ENCODE assay signal across 1 cellular context in the genomic region with DNA sequence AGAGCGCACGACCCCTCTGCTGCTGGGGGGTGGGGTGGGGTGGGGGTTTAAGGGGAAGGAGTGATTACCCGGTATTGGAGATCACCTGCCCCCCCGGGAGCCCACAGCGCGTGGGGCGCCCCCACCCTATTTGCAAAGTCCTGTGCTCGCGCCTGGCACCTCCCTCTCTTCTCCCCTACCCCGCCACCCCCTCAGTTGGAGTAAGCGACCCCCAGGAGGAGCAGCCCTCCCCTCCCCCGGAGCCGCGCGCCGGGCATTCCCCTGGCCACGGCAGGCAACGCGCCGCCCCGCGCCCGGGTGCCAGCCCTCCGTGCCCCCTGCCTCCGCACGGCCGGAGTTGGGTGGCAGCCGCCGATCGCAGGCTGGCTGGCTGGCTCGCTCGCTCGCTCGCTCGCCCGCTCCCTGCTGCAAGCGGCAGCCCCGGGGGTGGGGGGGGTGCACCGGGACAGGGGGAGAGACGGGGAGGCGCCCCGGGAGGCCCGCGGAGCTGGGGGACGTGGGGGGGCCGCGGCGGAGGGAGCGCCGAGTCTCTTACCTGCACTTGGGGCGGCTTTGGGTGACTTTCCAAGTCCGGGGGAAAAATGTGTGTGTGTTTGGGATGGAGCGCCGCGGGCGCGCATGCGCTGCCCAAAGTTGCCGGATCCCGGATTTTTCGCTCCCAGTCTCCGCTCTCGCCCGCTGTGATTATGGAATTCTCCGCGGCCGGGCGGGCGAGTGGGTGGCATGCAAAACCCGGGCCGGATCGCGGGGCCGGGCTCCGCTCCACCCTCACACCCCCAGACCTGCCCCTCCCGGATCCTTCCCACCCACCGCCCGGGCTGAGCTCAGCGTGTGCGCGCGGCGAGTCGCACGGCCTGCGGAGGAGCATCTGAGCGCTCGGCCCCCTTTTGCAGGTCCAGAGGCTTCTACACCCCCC.
A peak's percentile ranks its signal among the peaks of the same experiment; 100 is the strongest.
TF ChIP-seq lines count a peak whose summit lies in the region.

A gene with protein sequence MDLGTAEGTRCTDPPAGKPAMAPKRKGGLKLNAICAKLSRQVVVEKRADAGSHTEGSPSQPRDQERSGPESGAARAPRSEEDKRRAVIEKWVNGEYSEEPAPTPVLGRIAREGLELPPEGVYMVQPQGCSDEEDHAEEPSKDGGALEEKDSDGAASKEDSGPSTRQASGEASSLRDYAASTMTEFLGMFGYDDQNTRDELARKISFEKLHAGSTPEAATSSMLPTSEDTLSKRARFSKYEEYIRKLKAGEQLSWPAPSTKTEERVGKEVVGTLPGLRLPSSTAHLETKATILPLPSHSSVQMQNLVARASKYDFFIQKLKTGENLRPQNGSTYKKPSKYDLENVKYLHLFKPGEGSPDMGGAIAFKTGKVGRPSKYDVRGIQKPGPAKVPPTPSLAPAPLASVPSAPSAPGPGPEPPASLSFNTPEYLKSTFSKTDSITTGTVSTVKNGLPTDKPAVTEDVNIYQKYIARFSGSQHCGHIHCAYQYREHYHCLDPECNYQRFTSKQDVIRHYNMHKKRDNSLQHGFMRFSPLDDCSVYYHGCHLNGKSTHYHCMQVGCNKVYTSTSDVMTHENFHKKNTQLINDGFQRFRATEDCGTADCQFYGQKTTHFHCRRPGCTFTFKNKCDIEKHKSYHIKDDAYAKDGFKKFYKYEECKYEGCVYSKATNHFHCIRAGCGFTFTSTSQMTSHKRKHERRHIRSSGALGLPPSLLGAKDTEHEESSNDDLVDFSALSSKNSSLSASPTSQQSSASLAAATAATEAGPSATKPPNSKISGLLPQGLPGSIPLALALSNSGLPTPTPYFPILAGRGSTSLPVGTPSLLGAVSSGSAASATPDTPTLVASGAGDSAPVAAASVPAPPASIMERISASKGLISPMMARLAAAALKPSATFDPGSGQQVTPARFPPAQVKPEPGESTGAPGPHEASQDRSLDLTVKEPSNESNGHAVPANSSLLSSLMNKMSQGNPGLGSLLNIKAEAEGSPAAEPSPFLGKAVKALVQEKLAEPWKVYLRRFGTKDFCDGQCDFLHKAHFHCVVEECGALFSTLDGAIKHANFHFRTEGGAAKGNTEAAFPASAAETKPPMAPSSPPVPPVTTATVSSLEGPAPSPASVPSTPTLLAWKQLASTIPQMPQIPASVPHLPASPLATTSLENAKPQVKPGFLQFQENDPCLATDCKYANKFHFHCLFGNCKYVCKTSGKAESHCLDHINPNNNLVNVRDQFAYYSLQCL (N-terminal part only) (minus strand): TSS at position 618 of the 916 bp plus-strand sequence. CDS start 102,757 bp downstream, outside the sequence.

TF ChIP-seq in HEK293, 187 proteins besides CTCF, POLR2A, EP300 and RAD21 (continued from another document and continues in another):
- TF ChIP-seq, protein P1, sequence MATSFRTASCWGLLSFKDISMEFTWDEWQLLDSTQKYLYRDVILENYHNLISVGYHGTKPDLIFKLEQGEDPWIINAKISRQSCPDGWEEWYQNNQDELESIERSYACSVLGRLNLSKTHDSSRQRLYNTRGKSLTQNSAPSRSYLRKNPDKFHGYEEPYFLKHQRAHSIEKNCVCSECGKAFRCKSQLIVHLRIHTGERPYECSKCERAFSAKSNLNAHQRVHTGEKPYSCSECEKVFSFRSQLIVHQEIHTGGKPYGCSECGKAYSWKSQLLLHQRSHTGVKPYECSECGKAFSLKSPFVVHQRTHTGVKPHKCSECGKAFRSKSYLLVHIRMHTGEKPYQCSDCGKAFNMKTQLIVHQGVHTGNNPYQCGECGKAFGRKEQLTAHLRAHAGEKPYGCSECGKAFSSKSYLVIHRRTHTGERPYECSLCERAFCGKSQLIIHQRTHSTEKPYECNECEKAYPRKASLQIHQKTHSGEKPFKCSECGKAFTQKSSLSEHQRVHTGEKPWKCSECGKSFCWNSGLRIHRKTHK (tag by site-specific recombination; IDR thresholded peaks at IDR 0.05) = no peak
- TF ChIP-seq ZNF548 (tag by site-specific recombination; IDR thresholded peaks at IDR 0.05) = no peak
- TF ChIP-seq ZNF843 (tag by site-specific recombination; IDR thresholded peaks at IDR 0.05) = peak; percentile 67; the same call in 1 of the 2 replicates
- no peak for TF ChIP-seq ZNF350 (tag by site-specific recombination; IDR thresholded peaks at IDR 0.05)
- no peak for TF ChIP-seq ZNF670 (tag by site-specific recombination; IDR thresholded peaks at IDR 0.05; ENCODE audit: low read depth)
- no peak for TF ChIP-seq ZNF624 (tag by site-specific recombination; IDR thresholded peaks at IDR 0.05)
- TF ChIP-seq ZNF140 (tag by site-specific recombination; IDR thresholded peaks at IDR 0.05) = no peak
- no peak for TF ChIP-seq MEIS1 (CRISPR knock-in tag; IDR thresholded peaks at IDR 0.05; ENCODE audit: borderline replicate concordance)
- TF ChIP-seq, protein P2, sequence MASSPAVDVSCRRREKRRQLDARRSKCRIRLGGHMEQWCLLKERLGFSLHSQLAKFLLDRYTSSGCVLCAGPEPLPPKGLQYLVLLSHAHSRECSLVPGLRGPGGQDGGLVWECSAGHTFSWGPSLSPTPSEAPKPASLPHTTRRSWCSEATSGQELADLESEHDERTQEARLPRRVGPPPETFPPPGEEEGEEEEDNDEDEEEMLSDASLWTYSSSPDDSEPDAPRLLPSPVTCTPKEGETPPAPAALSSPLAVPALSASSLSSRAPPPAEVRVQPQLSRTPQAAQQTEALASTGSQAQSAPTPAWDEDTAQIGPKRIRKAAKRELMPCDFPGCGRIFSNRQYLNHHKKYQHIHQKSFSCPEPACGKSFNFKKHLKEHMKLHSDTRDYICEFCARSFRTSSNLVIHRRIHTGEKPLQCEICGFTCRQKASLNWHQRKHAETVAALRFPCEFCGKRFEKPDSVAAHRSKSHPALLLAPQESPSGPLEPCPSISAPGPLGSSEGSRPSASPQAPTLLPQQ (tag by site-specific recombination; IDR thresholded peaks at IDR 0.05) = peak; percentile 87
- TF ChIP-seq ZNF341 (tag by site-specific recombination; IDR thresholded peaks at IDR 0.05; ENCODE audit: low read depth) = no peak
- no peak for TF ChIP-seq ZNF530 (tag by site-specific recombination; IDR thresholded peaks at IDR 0.05; ENCODE audit: low read depth)
- no peak for TF ChIP-seq ZNF404 (tag by site-specific recombination; IDR thresholded peaks at IDR 0.05)
- no peak for TF ChIP-seq ZBTB1 (tag by site-specific recombination; IDR thresholded peaks at IDR 0.05)
- TF ChIP-seq, protein P3, sequence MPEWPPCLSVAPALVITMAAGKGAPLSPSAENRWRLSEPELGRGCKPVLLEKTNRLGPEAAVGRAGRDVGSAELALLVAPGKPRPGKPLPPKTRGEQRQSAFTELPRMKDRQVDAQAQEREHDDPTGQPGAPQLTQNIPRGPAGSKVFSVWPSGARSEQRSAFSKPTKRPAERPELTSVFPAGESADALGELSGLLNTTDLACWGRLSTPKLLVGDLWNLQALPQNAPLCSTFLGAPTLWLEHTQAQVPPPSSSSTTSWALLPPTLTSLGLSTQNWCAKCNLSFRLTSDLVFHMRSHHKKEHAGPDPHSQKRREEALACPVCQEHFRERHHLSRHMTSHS (tag by site-specific recombination; IDR thresholded peaks at IDR 0.05) = no peak
- peak; percentile 78 for TF ChIP-seq ZFP69B (tag by site-specific recombination; IDR thresholded peaks at IDR 0.05)
- TF ChIP-seq ZNF169 (tag by site-specific recombination; IDR thresholded peaks at IDR 0.05) = no peak
- peak; percentile 88; the same call in 1 of the 2 replicates for TF ChIP-seq ZFP37 (tag by site-specific recombination; IDR thresholded peaks at IDR 0.05)
- TF ChIP-seq, protein P4, sequence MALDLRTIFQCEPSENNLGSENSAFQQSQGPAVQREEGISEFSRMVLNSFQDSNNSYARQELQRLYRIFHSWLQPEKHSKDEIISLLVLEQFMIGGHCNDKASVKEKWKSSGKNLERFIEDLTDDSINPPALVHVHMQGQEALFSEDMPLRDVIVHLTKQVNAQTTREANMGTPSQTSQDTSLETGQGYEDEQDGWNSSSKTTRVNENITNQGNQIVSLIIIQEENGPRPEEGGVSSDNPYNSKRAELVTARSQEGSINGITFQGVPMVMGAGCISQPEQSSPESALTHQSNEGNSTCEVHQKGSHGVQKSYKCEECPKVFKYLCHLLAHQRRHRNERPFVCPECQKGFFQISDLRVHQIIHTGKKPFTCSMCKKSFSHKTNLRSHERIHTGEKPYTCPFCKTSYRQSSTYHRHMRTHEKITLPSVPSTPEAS (tag by site-specific recombination; IDR thresholded peaks at IDR 0.05) = peak; percentile 74
- TF ChIP-seq SALL2 (tag by site-specific recombination; IDR thresholded peaks at IDR 0.05; ENCODE audit: borderline replicate concordance) = 0 out of 2 replicates have a peak, but pooled peaks have one; percentile 34
- TF ChIP-seq, protein P5, sequence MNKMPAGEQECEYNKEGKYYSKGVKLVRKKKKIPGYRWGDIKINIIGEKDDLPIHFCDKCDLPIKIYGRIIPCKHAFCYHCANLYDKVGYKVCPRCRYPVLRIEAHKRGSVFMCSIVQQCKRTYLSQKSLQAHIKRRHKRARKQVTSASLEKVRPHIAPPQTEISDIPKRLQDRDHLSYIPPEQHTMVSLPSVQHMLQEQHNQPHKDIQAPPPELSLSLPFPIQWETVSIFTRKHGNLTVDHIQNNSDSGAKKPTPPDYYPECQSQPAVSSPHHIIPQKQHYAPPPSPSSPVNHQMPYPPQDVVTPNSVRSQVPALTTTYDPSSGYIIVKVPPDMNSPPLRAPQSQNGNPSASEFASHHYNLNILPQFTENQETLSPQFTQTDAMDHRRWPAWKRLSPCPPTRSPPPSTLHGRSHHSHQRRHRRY (tag by site-specific recombination; IDR thresholded peaks at IDR 0.05) = no peak
- no peak for TF ChIP-seq ZFP3 (tag by site-specific recombination; IDR thresholded peaks at IDR 0.05; ENCODE audit: low read depth)
- TF ChIP-seq ZNF473 (tag by site-specific recombination; IDR thresholded peaks at IDR 0.05) = no peak
- TF ChIP-seq ZNF202 (tag by site-specific recombination; IDR thresholded peaks at IDR 0.05; ENCODE audit: borderline replicate concordance) = no peak
- TF ChIP-seq EGR2 (tag by site-specific recombination; IDR thresholded peaks at IDR 0.05; ENCODE audit: low read depth) = peak; percentile 96
- TF ChIP-seq, protein P6, sequence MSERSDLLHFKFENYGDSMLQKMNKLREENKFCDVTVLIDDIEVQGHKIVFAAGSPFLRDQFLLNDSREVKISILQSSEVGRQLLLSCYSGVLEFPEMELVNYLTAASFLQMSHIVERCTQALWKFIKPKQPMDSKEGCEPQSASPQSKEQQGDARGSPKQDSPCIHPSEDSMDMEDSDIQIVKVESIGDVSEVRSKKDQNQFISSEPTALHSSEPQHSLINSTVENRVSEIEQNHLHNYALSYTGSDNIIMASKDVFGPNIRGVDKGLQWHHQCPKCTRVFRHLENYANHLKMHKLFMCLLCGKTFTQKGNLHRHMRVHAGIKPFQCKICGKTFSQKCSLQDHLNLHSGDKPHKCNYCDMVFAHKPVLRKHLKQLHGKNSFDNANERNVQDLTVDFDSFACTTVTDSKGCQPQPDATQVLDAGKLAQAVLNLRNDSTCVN (tag by site-specific recombination; optimal IDR thresholded peaks at IDR 0.05) = peak; percentile 94
- TF ChIP-seq, protein P7, sequence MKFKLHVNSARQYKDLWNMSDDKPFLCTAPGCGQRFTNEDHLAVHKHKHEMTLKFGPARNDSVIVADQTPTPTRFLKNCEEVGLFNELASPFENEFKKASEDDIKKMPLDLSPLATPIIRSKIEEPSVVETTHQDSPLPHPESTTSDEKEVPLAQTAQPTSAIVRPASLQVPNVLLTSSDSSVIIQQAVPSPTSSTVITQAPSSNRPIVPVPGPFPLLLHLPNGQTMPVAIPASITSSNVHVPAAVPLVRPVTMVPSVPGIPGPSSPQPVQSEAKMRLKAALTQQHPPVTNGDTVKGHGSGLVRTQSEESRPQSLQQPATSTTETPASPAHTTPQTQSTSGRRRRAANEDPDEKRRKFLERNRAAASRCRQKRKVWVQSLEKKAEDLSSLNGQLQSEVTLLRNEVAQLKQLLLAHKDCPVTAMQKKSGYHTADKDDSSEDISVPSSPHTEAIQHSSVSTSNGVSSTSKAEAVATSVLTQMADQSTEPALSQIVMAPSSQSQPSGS (tag by site-specific recombination; IDR thresholded peaks at IDR 0.05; ENCODE audit: low read depth) = no peak
- TF ChIP-seq, protein P8, sequence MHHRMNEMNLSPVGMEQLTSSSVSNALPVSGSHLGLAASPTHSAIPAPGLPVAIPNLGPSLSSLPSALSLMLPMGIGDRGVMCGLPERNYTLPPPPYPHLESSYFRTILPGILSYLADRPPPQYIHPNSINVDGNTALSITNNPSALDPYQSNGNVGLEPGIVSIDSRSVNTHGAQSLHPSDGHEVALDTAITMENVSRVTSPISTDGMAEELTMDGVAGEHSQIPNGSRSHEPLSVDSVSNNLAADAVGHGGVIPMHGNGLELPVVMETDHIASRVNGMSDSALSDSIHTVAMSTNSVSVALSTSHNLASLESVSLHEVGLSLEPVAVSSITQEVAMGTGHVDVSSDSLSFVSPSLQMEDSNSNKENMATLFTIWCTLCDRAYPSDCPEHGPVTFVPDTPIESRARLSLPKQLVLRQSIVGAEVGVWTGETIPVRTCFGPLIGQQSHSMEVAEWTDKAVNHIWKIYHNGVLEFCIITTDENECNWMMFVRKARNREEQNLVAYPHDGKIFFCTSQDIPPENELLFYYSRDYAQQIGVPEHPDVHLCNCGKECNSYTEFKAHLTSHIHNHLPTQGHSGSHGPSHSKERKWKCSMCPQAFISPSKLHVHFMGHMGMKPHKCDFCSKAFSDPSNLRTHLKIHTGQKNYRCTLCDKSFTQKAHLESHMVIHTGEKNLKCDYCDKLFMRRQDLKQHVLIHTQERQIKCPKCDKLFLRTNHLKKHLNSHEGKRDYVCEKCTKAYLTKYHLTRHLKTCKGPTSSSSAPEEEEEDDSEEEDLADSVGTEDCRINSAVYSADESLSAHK (tag by site-specific recombination; IDR thresholded peaks at IDR 0.05) = peak; percentile 42; the same call in 1 of the 2 replicates
- TF ChIP-seq ZNF174 (tag by site-specific recombination; IDR thresholded peaks at IDR 0.05) = no peak
- TF ChIP-seq SP2 (tag by site-specific recombination; IDR thresholded peaks at IDR 0.05) = peak; percentile 55
- TF ChIP-seq ZIC2 (tag by site-specific recombination; IDR thresholded peaks at IDR 0.05) = peak; percentile 75
- peak; percentile 93 for TF ChIP-seq ZBTB7A (tag by site-specific recombination; IDR thresholded peaks at IDR 0.05; ENCODE audit: low read depth)
- TF ChIP-seq ZNF416 (tag by site-specific recombination; IDR thresholded peaks at IDR 0.05) = no peak
- no peak for TF ChIP-seq ZNF354C (tag by site-specific recombination; IDR thresholded peaks at IDR 0.05; ENCODE audit: borderline replicate concordance, low read depth)
- TF ChIP-seq, protein P9, sequence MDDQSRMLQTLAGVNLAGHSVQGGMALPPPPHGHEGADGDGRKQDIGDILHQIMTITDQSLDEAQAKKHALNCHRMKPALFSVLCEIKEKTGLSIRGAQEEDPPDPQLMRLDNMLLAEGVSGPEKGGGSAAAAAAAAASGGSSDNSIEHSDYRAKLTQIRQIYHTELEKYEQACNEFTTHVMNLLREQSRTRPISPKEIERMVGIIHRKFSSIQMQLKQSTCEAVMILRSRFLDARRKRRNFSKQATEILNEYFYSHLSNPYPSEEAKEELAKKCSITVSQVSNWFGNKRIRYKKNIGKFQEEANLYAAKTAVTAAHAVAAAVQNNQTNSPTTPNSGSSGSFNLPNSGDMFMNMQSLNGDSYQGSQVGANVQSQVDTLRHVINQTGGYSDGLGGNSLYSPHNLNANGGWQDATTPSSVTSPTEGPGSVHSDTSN (CRISPR knock-in tag; IDR thresholded peaks at IDR 0.05) = peak; percentile 71; the same call in 1 of the 2 replicates
- TF ChIP-seq ZNF629 (tag by site-specific recombination; IDR thresholded peaks at IDR 0.05) = peak; percentile 70; the same call in 1 of the 2 replicates
- no peak for TF ChIP-seq ZNF521 (tag by site-specific recombination; IDR thresholded peaks at IDR 0.05)
- no peak for TF ChIP-seq ZNF426 (tag by site-specific recombination; IDR thresholded peaks at IDR 0.05)
